Comparison of ENCODE assay signal across 10 cellular contexts in genomic region chr9:133945977-133946753, GRCh38. TPM values are rescaled to one million over a fixed set of nuclear protein-coding genes. Genes with fewer than 3 reads are reported as not detected.
DNase-seq lines count a peak whose midpoint lies in the region; ATAC-seq and TF ChIP-seq lines count a peak whose summit lies in the region.
"Had no signal": no experiment of that assay in that cellular context is flagged by ENCODE, and none has a peak within 500 bp of the region (broad histone marks: within the 10 kb centered on the region; RNA-seq: fewer than 3 reads in every experiment).

No MANE protein-coding gene starts in this region.

- intact Hi-C loops in esophagus squamous epithelium (cut with DNase I): no loop called here

- H4K91ac ChIP-seq in mesenchymal stem cell (ENCODE audit: low read length): no peak overlapping the region

- peak overlapping the region; percentile 82 for H3K27ac ChIP-seq in mesenchymal stem cell (ENCODE audit: low read length, poor library complexity, severe bottlenecking)
- no peak overlapping the region for H3K27ac ChIP-seq in esophagus squamous epithelium

- no peak overlapping the region for H4K8ac ChIP-seq in mesenchymal stem cell (ENCODE audit: low read length)

- H3K4me1 ChIP-seq in mesenchymal stem cell (ENCODE audit: control insufficient read depth, insufficient read depth, low read depth, low read length) (peaks cover 73% of the 10 kb centered on the region), esophagus squamous epithelium (peaks cover 9 to 28% (median 11%) of the 10 kb centered on the region in 3 donors)

- no peak for TF ChIP-seq CTCF in esophagus squamous epithelium (IDR thresholded peaks at IDR 0.05)

- H3K9ac ChIP-seq in mesenchymal stem cell (ENCODE audit: low read length): no peak overlapping the region

- H2BK15ac ChIP-seq in mesenchymal stem cell (ENCODE audit: low read depth, poor library complexity, severe bottlenecking): no peak overlapping the region

- H3K79me1 ChIP-seq in mesenchymal stem cell (replicated peaks; ENCODE audit: low read length, poor library complexity, severe bottlenecking): peaks cover 15% of the 10 kb centered on the region

- peak; percentile 56 for ATAC-seq in GM18498 (IDR thresholded peaks at IDR 0.05; ENCODE audit: unreplicated experiment)
- ATAC-seq in GM21423 (IDR thresholded peaks at IDR 0.05; ENCODE audit: unreplicated experiment): peak; percentile 49
- peak; percentile 34 for ATAC-seq in HG03521 (IDR thresholded peaks at IDR 0.05; ENCODE audit: unreplicated experiment)
- ATAC-seq: activated T-cell treated with anti-CD3 and anti-CD28 coated beads, Interleukin-2, amount 50 U/mL, for 72 hours; HCT116 had no signal

- H2AFZ ChIP-seq in mesenchymal stem cell (ENCODE audit: low read depth, low read length): no peak overlapping the region

- H2BK12ac ChIP-seq in mesenchymal stem cell (ENCODE audit: low read length in 2 of 2): no peak overlapping the region

- no peaks in the 10 kb centered on the region for H3K9me3 ChIP-seq in mesenchymal stem cell (ENCODE audit: control insufficient read depth, low read length)
- no peaks in the 10 kb centered on the region for H3K9me3 ChIP-seq in esophagus squamous epithelium

- peak overlapping the region; percentile 66 for H2AK5ac ChIP-seq in mesenchymal stem cell (ENCODE audit: low read length, severe bottlenecking)

- H3K4me3 ChIP-seq in mesenchymal stem cell (ENCODE audit: insufficient read depth in 1 of 2, low read depth in 1 of 2, low read length in 2 of 2) (no peak overlapping the region), esophagus squamous epithelium (no peak overlapping the region)

- DNase-seq in mesenchymal stem cell: no peak
- DNase-seq in esophagus squamous epithelium (lab: John Stamatoyannopoulos, UW): no peak
- DNase-seq in hypothalamus (lab: John Stamatoyannopoulos, UW): no peak
- no peak for DNase-seq in cerebellar cortex (ENCODE audit: low spot score)
- no peak for DNase-seq in activated CD8-positive, alpha-beta memory T cell treated with anti-CD3 and anti-CD28 coated beads, Interleukin-2, amount 50 U/mL, for 48 hours
- DNase-seq: activated T-cell treated with anti-CD3 and anti-CD28 coated beads, Interleukin-2, amount 50 U/mL, for 72 hours had no signal

- 95% methylated on average over 14 of the region's 14 CpGs for WGBS in mesenchymal stem cell
- WGBS in esophagus squamous epithelium, 2 donors: 91 to 94% methylated on average over 8 to 9 of the region's 14 CpGs

- H3K23ac ChIP-seq in mesenchymal stem cell (ENCODE audit: low read length in 2 of 2): no peak overlapping the region

- no peak for TF ChIP-seq POLR2A in esophagus squamous epithelium (IDR thresholded peaks at IDR 0.05)

- no peak overlapping the region for H2BK120ac ChIP-seq in mesenchymal stem cell (ENCODE audit: low read depth, low read length)

- H3K4me2 ChIP-seq in mesenchymal stem cell (ENCODE audit: low read length, poor library complexity, severe bottlenecking): peak overlapping the region; percentile 10

- H3K27me3 ChIP-seq in mesenchymal stem cell (ENCODE audit: control insufficient read depth in 1 of 2, insufficient read depth in 1 of 2, low read length in 2 of 2) (no peaks in the 10 kb centered on the region), esophagus squamous epithelium (no peaks in the 10 kb centered on the region)

- no peak overlapping the region for H2BK5ac ChIP-seq in mesenchymal stem cell (ENCODE audit: low read depth, low read length, poor library complexity, severe bottlenecking)

- no peak overlapping the region for H3K14ac ChIP-seq in mesenchymal stem cell (ENCODE audit: low read length in 2 of 2)

- H3K18ac ChIP-seq in mesenchymal stem cell (ENCODE audit: low read depth in 1 of 2, low read length in 2 of 2): no peak overlapping the region

- no peak overlapping the region for H3K4ac ChIP-seq in mesenchymal stem cell (ENCODE audit: low read depth in 1 of 2, low read length in 2 of 2)

- H3K36me3 ChIP-seq in mesenchymal stem cell (ENCODE audit: control insufficient read depth in 1 of 2, insufficient read depth in 2 of 2, low read depth in 1 of 2, low read length in 2 of 2) (peaks cover 0 to 68% of the 10 kb centered on the region in 2 experiments), esophagus squamous epithelium (no peaks in the 10 kb centered on the region)

RNA-seq across cellular contexts. Expression of gene VAV2, which starts 46.0 kb away (rescaled TPM):
- 11.6 TPM for polyA plus RNA-seq in mesenchymal stem cell (2013, experiment 1 of 2)
- polyA plus RNA-seq in mesenchymal stem cell (2013, experiment 2 of 2): 11.1 TPM
- total RNA-seq in esophagus squamous epithelium: 1 to 10 TPM; 3.8 to 7.6 (median 5.7) TPM
